Comparison of ENCODE assay signal across 18 cellular contexts in the genomic region with DNA sequence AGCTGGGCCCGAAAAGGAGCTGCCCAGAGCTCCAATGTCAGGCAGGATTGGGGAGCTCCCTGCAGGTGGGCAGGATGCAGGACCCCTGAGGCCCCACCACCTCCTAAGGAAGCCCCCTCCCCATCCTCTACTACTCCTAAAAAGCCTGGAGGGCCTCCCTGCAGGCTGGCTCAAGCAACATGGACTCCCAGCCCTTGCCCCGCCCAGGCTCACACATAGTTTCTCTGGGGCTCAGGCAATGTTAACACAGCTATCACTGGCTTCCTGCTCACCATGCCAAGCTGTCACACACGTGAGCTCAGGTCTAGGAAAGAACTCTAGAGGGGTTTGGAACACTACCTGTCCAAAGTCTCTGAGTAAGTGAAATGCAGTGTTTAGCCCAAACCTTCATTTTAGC.
DNase-seq lines count a peak whose midpoint lies in the region; ATAC-seq and TF ChIP-seq lines count a peak whose summit lies in the region.
"Had no signal": no experiment of that assay in that cellular context is flagged by ENCODE, and none has a peak within 500 bp of the region (broad histone marks: within the 10 kb centered on the region; RNA-seq: fewer than 3 reads in every experiment).

No MANE protein-coding gene starts in this region.

- no peak for DNase-seq in activated CD8-positive, alpha-beta T cell treated with anti-CD3 and anti-CD28 coated beads, Interleukin-2, amount 10 ng/mL, durations not matched to agents 7 days and 5 days
- no peak for DNase-seq in activated CD8-positive, alpha-beta T cell treated with anti-CD3 and anti-CD28 coated beads for 36 hours
- DNase-seq in PC-3 (peak; percentile 27), foreskin keratinocyte (no peak), prostate gland (ENCODE audit: low spot score) (peak; percentile 16), H9 (no peak), nucleus accumbens (lab: John Stamatoyannopoulos, UW) (no peak)
- DNase-seq in stimulated activated effector memory CD8-positive, alpha-beta T cell treated with anti-CD3 and anti-CD28 coated beads, Interleukin-12 subunit alpha, Interleukin-12 subunit beta, amount 100 ng/mL, for 72 hours (ENCODE audit: low spot score in 2 of 2) = no peak
- DNase-seq: activated CD4-positive, alpha-beta memory T cell treated with anti-CD3 and anti-CD28 coated beads for 36 hours; GF-D8; kidney glomerular epithelial cell; naive B cell; NCI-H187 treated with DMSO at 0.1 percent for 48 hours; NCI-H82; SIG-M5; testis had no signal

- H3K79me2 ChIP-seq in PC-3 (ENCODE audit: low read length) (no peaks in the 10 kb centered on the region), H9 (ENCODE audit: insufficient read depth, low read length) (no peaks in the 10 kb centered on the region)

- POLR2A ChIA-PET in activated CD8-positive, alpha-beta T cell treated with anti-CD3 and anti-CD28 coated beads, Interleukin-2, amount 10 ng/mL, durations not matched to agents 7 days and 5 days (lab: Charles Lee) = no interaction called here
- POLR2A ChIA-PET in activated CD8-positive, alpha-beta T cell treated with anti-CD3 and anti-CD28 coated beads for 36 hours (lab: Charles Lee) = interaction anchor here (1.0 kb wide), 1 partner anchor 65 kb away, joined by 3 read pairs; the partner anchor contains the start of gene ZNF148
- POLR2A ChIA-PET in PC-3 (lab: Charles Lee; ENCODE audit: unreplicated experiment) = interaction anchor here (0.6 kb wide), 1 partner anchor 429 kb away, joined by 7 read pairs; no protein-coding TSS in a partner anchor

- H3T11ph ChIP-seq in H9 (ENCODE audit: low read length) = no peak overlapping the region

- no peaks in the 10 kb centered on the region for H3K9me3 ChIP-seq in PC-3 (ENCODE audit: low read length)
- no peaks in the 10 kb centered on the region for H3K9me3 ChIP-seq in prostate gland
- H3K9me3 ChIP-seq in H9 (ENCODE audit: control insufficient read depth, low read depth, low read length) = no peaks in the 10 kb centered on the region
- H3K9me3 ChIP-seq: testis had no signal

- H2BK5ac ChIP-seq in H9 (ENCODE audit: insufficient read length, low read length) = no peak overlapping the region

- no TSS peak for BruUV-seq in PC-3 (replicated peaks; lab: Mats Ljungman, UMichigan)

- H3K4me3 Mint-ChIP-seq in activated CD8-positive, alpha-beta T cell treated with anti-CD3 and anti-CD28 coated beads, Interleukin-2, amount 10 ng/mL, durations not matched to agents 7 days and 5 days = no peak overlapping the region
- H3K4me3 Mint-ChIP-seq in activated CD8-positive, alpha-beta T cell treated with anti-CD3 and anti-CD28 coated beads for 36 hours = no peak overlapping the region
- H3K4me3 Mint-ChIP-seq in H9 = no peak overlapping the region
- no peak overlapping the region for H3K4me3 Mint-ChIP-seq in stimulated activated effector memory CD8-positive, alpha-beta T cell treated with anti-CD3 and anti-CD28 coated beads, Interleukin-12 subunit alpha, Interleukin-12 subunit beta, amount 100 ng/mL, for 72 hours
- H3K4me3 Mint-ChIP-seq: activated CD4-positive, alpha-beta memory T cell treated with anti-CD3 and anti-CD28 coated beads for 36 hours; activated T-helper 1 cell treated with anti-CD3 and anti-CD28 coated beads, Interleukin-12 subunit alpha, Interleukin-12 subunit beta, Interleukin-2, Interleukin-4 antibody, amounts not matched to agents 30 ng/mL and 10 ng/mL and 1 ng/mL, durations not matched to agents 14 hours and 24 hours and 36 hours; naive B cell had no signal

- H3K14ac ChIP-seq in H9 (ENCODE audit: insufficient read depth, low read length) = no peak overlapping the region

- no peak for TF ChIP-seq CTCF in activated CD8-positive, alpha-beta T cell treated with anti-CD3 and anti-CD28 coated beads for 36 hours (IDR thresholded peaks at IDR 0.05)
- TF ChIP-seq CTCF in PC-3 (conservative IDR thresholded peaks at IDR 0.05; ENCODE audit: low read depth, low read length) = no peak
- no peak for TF ChIP-seq CTCF in foreskin keratinocyte (conservative IDR thresholded peaks at IDR 0.05)
- no peak for TF ChIP-seq CTCF in prostate gland (IDR thresholded peaks at IDR 0.05)
- TF ChIP-seq CTCF in H9 (conservative IDR thresholded peaks at IDR 0.05) = no peak

- H2AK5ac ChIP-seq in H9 (ENCODE audit: insufficient read length, low read length) = no peak overlapping the region

- H3K79me1 ChIP-seq in H9 (ENCODE audit: insufficient read depth, low read depth, low read length, poor library complexity, severe bottlenecking) = no peaks in the 10 kb centered on the region

- H3K9ac ChIP-seq in PC-3 (ENCODE audit: low read length) (no peak overlapping the region), H9 (ENCODE audit: extremely low read depth, insufficient read length, low read length) (no peak overlapping the region)

- intact Hi-C loops in activated CD8-positive, alpha-beta T cell treated with anti-CD3 and anti-CD28 coated beads for 36 hours (cut with micrococcal nuclease) = no loop called here
- intact Hi-C loops in PC-3 (cut with micrococcal nuclease) (loop anchor here (10.0 kb wide), 1 partner anchor 144 kb away; no protein-coding TSS in a partner anchor), prostate gland (cut with DNase I) (no loop called here)

- H3K27me3 Mint-ChIP-seq in activated CD8-positive, alpha-beta T cell treated with anti-CD3 and anti-CD28 coated beads, Interleukin-2, amount 10 ng/mL, durations not matched to agents 7 days and 5 days (ENCODE audit: low read depth) = no peaks in the 10 kb centered on the region
- no peaks in the 10 kb centered on the region for H3K27me3 Mint-ChIP-seq in activated CD8-positive, alpha-beta T cell treated with anti-CD3 and anti-CD28 coated beads for 36 hours
- H3K27me3 Mint-ChIP-seq in H9 (ENCODE audit: low read depth) = no peaks in the 10 kb centered on the region
- H3K27me3 Mint-ChIP-seq: activated CD4-positive, alpha-beta memory T cell treated with anti-CD3 and anti-CD28 coated beads for 36 hours; naive B cell had no signal

- H3K4me2 ChIP-seq in PC-3 (ENCODE audit: low read length) (no peak overlapping the region), H9 (ENCODE audit: insufficient read depth, insufficient read length, low read length) (no peak overlapping the region)

- no peak overlapping the region for H2BK120ac ChIP-seq in H9 (ENCODE audit: low read depth, low read length, poor library complexity, severe bottlenecking)

- H3K4ac ChIP-seq in H9 (ENCODE audit: low read depth, low read length) = no peak overlapping the region

- H3K36me3 ChIP-seq in PC-3 (ENCODE audit: low read depth, low read length) = no peaks in the 10 kb centered on the region
- no peaks in the 10 kb centered on the region for H3K36me3 ChIP-seq in prostate gland

- no peak overlapping the region for H3K18ac ChIP-seq in H9 (ENCODE audit: insufficient read length, low read depth, low read length)

- H2AFZ ChIP-seq in PC-3 (ENCODE audit: low read length) (no peak overlapping the region), H9 (ENCODE audit: low read length) (no peak overlapping the region)

- H3K27ac Mint-ChIP-seq in activated CD8-positive, alpha-beta T cell treated with anti-CD3 and anti-CD28 coated beads, Interleukin-2, amount 10 ng/mL, durations not matched to agents 7 days and 5 days = no peak overlapping the region
- H3K27ac Mint-ChIP-seq in activated CD8-positive, alpha-beta T cell treated with anti-CD3 and anti-CD28 coated beads for 36 hours = no peak overlapping the region
- H3K27ac Mint-ChIP-seq in H9 = no peak overlapping the region
- no peak overlapping the region for H3K27ac Mint-ChIP-seq in stimulated activated effector memory CD8-positive, alpha-beta T cell treated with anti-CD3 and anti-CD28 coated beads, Interleukin-12 subunit alpha, Interleukin-12 subunit beta, amount 100 ng/mL, for 72 hours
- H3K27ac Mint-ChIP-seq: activated CD4-positive, alpha-beta memory T cell treated with anti-CD3 and anti-CD28 coated beads for 36 hours; activated T-helper 1 cell treated with anti-CD3 and anti-CD28 coated beads, Interleukin-12 subunit alpha, Interleukin-12 subunit beta, Interleukin-2, Interleukin-4 antibody, amounts not matched to agents 30 ng/mL and 10 ng/mL and 1 ng/mL, durations not matched to agents 14 hours and 24 hours and 36 hours had no signal

- H4K8ac ChIP-seq in H9 (replicated peaks; ENCODE audit: insufficient read length, low read depth, low read length) = no peak overlapping the region

- peak; percentile 55 for ATAC-seq in activated CD8-positive, alpha-beta T cell treated with anti-CD3 and anti-CD28 coated beads, Interleukin-2, amount 10 ng/mL, durations not matched to agents 7 days and 5 days
- no peak for ATAC-seq in activated CD8-positive, alpha-beta T cell treated with anti-CD3 and anti-CD28 coated beads for 36 hours
- peak; percentile 69 for ATAC-seq in PC-3
- ATAC-seq in foreskin keratinocyte = peak; percentile 41
- ATAC-seq in stimulated activated effector memory CD8-positive, alpha-beta T cell treated with anti-CD3 and anti-CD28 coated beads, Interleukin-12 subunit alpha, Interleukin-12 subunit beta, amount 100 ng/mL, for 72 hours = no peak

- no peaks in the 10 kb centered on the region for H3F3A ChIP-seq in PC-3 (ENCODE audit: low read length, unreplicated experiment)

- H3K4me1 ChIP-seq in PC-3 (ENCODE audit: insufficient read depth, low read length) (0 out of 2 replicates have a peak, but pooled peaks cover 2% of the 10 kb centered on the region), foreskin keratinocyte (peaks cover 13% of the 10 kb centered on the region), prostate gland (replicated peaks) (no peaks in the 10 kb centered on the region), H9 (ENCODE audit: insufficient read depth, low read length) (no peaks in the 10 kb centered on the region)
- H3K4me1 ChIP-seq: testis had no signal

- CTCF ChIA-PET in activated CD8-positive, alpha-beta T cell treated with anti-CD3 and anti-CD28 coated beads, Interleukin-2, amount 10 ng/mL, durations not matched to agents 7 days and 5 days (lab: Charles Lee) = interaction anchor here (0.6 to 3.5 kb wide), 10 partner anchors 31 to 679 kb away, joined by 3 to 9 read pairs (median 3); no protein-coding TSS in a partner anchor
- CTCF ChIA-PET in activated CD8-positive, alpha-beta T cell treated with anti-CD3 and anti-CD28 coated beads for 36 hours (lab: Charles Lee) = interaction anchor here (0.6 to 1.7 kb wide), 5 partner anchors 21 to 445 kb away, joined by 3 to 8 read pairs (median 3); no protein-coding TSS in a partner anchor
- CTCF ChIA-PET in PC-3 (lab: Charles Lee) = no interaction called here

- no peaks in the 10 kb centered on the region for H3K9me3 Mint-ChIP-seq in activated CD8-positive, alpha-beta T cell treated with anti-CD3 and anti-CD28 coated beads, Interleukin-2, amount 10 ng/mL, durations not matched to agents 7 days and 5 days (ENCODE audit: insufficient read depth)
- H3K9me3 Mint-ChIP-seq in activated CD8-positive, alpha-beta T cell treated with anti-CD3 and anti-CD28 coated beads for 36 hours = no peaks in the 10 kb centered on the region
- no peaks in the 10 kb centered on the region for H3K9me3 Mint-ChIP-seq in H9
- no peaks in the 10 kb centered on the region for H3K9me3 Mint-ChIP-seq in stimulated activated effector memory CD8-positive, alpha-beta T cell treated with anti-CD3 and anti-CD28 coated beads, Interleukin-12 subunit alpha, Interleukin-12 subunit beta, amount 100 ng/mL, for 72 hours
- H3K9me3 Mint-ChIP-seq: activated T-helper 1 cell treated with anti-CD3 and anti-CD28 coated beads, Interleukin-12 subunit alpha, Interleukin-12 subunit beta, Interleukin-2, Interleukin-4 antibody, amounts not matched to agents 30 ng/mL and 10 ng/mL and 1 ng/mL, durations not matched to agents 14 hours and 24 hours and 36 hours had no signal

- no peak overlapping the region for H2BK20ac ChIP-seq in H9 (ENCODE audit: low read depth, low read length, poor library complexity, severe bottlenecking)

- H3K27ac ChIP-seq in PC-3 (ENCODE audit: low read length) (no peak overlapping the region), foreskin keratinocyte (no peak overlapping the region), prostate gland (no peak overlapping the region), H9 (ENCODE audit: insufficient read length, low read depth, low read length) (no peak overlapping the region)
- H3K27ac ChIP-seq: epithelial cell of prostate, testis had no signal

- no peaks in the 10 kb centered on the region for H3K23me2 ChIP-seq in H9 (ENCODE audit: insufficient read length, low read depth, low read length, poor library complexity, severe bottlenecking)

- H3K36me3 Mint-ChIP-seq in activated CD8-positive, alpha-beta T cell treated with anti-CD3 and anti-CD28 coated beads, Interleukin-2, amount 10 ng/mL, durations not matched to agents 7 days and 5 days (ENCODE audit: low read depth) = peaks cover 13% of the 10 kb centered on the region
- H3K36me3 Mint-ChIP-seq in activated CD8-positive, alpha-beta T cell treated with anti-CD3 and anti-CD28 coated beads for 36 hours (ENCODE audit: low read depth) = peaks cover 2% of the 10 kb centered on the region
- H3K36me3 Mint-ChIP-seq in H9 (ENCODE audit: insufficient read depth in 1 of 3, low read depth in 3 of 3) = no peaks in the 10 kb centered on the region; a peak in 1 of 7 replicates
- H3K36me3 Mint-ChIP-seq in stimulated activated effector memory CD8-positive, alpha-beta T cell treated with anti-CD3 and anti-CD28 coated beads, Interleukin-12 subunit alpha, Interleukin-12 subunit beta, amount 100 ng/mL, for 72 hours = peaks cover 8% of the 10 kb centered on the region

- no peaks in the 10 kb centered on the region for H4K20me1 ChIP-seq in PC-3 (ENCODE audit: low read length)
- H4K20me1 ChIP-seq in H9 (ENCODE audit: control insufficient read depth, insufficient read depth, insufficient read length) = no peaks in the 10 kb centered on the region

- no peak overlapping the region for H3K4me3 ChIP-seq in PC-3 (ENCODE audit: low read length)
- no peak overlapping the region for H3K4me3 ChIP-seq in prostate gland
- H3K4me3 ChIP-seq: testis had no signal

- H2BK12ac ChIP-seq in H9 (ENCODE audit: insufficient read length, low read depth, low read length) = no peak overlapping the region

- H4K5ac ChIP-seq in H9 (ENCODE audit: insufficient read length, low read depth, low read length) = no peak overlapping the region

- H3K23ac ChIP-seq in H9 (ENCODE audit: insufficient read length, low read depth, low read length) = no peak overlapping the region

- no peak overlapping the region for H4K91ac ChIP-seq in H9 (ENCODE audit: insufficient read length, low read depth, low read length)

- H2BK15ac ChIP-seq in H9 (ENCODE audit: low read depth, low read length) = no peak overlapping the region

- 76% methylated on average over 3 of the region's 3 CpGs for WGBS in prostate gland
- WGBS in H9 (ENCODE audit: extremely low coverage, insufficient read length, low lambda C conversion rate) = no CpG with 5 or more reads among the region's 3 CpGs

- H3K4me1 Mint-ChIP-seq in activated CD8-positive, alpha-beta T cell treated with anti-CD3 and anti-CD28 coated beads, Interleukin-2, amount 10 ng/mL, durations not matched to agents 7 days and 5 days (ENCODE audit: low read depth) = no peaks in the 10 kb centered on the region
- H3K4me1 Mint-ChIP-seq in activated CD8-positive, alpha-beta T cell treated with anti-CD3 and anti-CD28 coated beads for 36 hours (ENCODE audit: low read depth) = no peaks in the 10 kb centered on the region
- H3K4me1 Mint-ChIP-seq in H9 = peaks cover 9% of the 10 kb centered on the region in 2 experiments
- H3K4me1 Mint-ChIP-seq in stimulated activated effector memory CD8-positive, alpha-beta T cell treated with anti-CD3 and anti-CD28 coated beads, Interleukin-12 subunit alpha, Interleukin-12 subunit beta, amount 100 ng/mL, for 72 hours = no peaks in the 10 kb centered on the region
- H3K4me1 Mint-ChIP-seq: naive B cell had no signal

- H3K27me3 ChIP-seq in PC-3 (ENCODE audit: low read length) (no peaks in the 10 kb centered on the region), foreskin keratinocyte (no peaks in the 10 kb centered on the region), prostate gland (replicated peaks; ENCODE audit: insufficient read depth) (no peaks in the 10 kb centered on the region), H9 (ENCODE audit: insufficient read depth, low read length) (no peaks in the 10 kb centered on the region)
- H3K27me3 ChIP-seq: testis had no signal

- H3K9me2 ChIP-seq in PC-3 (replicated peaks; ENCODE audit: low read length) = no peaks in the 10 kb centered on the region

- TF ChIP-seq POLR2A in prostate gland (IDR thresholded peaks at IDR 0.05) = no peak

- no peak overlapping the region for H3K56ac ChIP-seq in H9 (ENCODE audit: insufficient read length, low read depth, low read length)

Comparison
In these comparisons a context has a peak if more than half of its experiments do, and no peak if none do; other contexts are left out.
1. ATAC-seq: peak in activated CD8-positive, alpha-beta T cell treated with anti-CD3 and anti-CD28 coated beads, Interleukin-2, amount 10 ng/mL, durations not matched to agents 7 days and 5 days (single experiment), PC-3 (single experiment) and foreskin keratinocyte (single experiment); none in activated CD8-positive, alpha-beta T cell treated with anti-CD3 and anti-CD28 coated beads for 36 hours (single experiment) and stimulated activated effector memory CD8-positive, alpha-beta T cell treated with anti-CD3 and anti-CD28 coated beads, Interleukin-12 subunit alpha, Interleukin-12 subunit beta, amount 100 ng/mL, for 72 hours (single experiment).
2. DNase-seq: peak in PC-3 (single experiment) and prostate gland (single experiment); none in activated CD8-positive, alpha-beta T cell treated with anti-CD3 and anti-CD28 coated beads, Interleukin-2, amount 10 ng/mL, durations not matched to agents 7 days and 5 days (single experiment), activated CD8-positive, alpha-beta T cell treated with anti-CD3 and anti-CD28 coated beads for 36 hours (single experiment), foreskin keratinocyte (0 of 2), H9 (single experiment), stimulated activated effector memory CD8-positive, alpha-beta T cell treated with anti-CD3 and anti-CD28 coated beads, Interleukin-12 subunit alpha, Interleukin-12 subunit beta, amount 100 ng/mL, for 72 hours (0 of 2) and nucleus accumbens (0 of 56).